In genomic region chr20:61252601-61253263, GRCh38 we compare ENCODE assay signal across 10 cellular contexts. TPM values are rescaled to one million over a fixed set of nuclear protein-coding genes. Genes with fewer than 3 reads are reported as not detected.
DNase-seq lines count a peak whose midpoint lies in the region; ATAC-seq, FAIRE-seq and TF ChIP-seq lines count a peak whose summit lies in the region.
"Had no signal": no experiment of that assay in that cellular context is flagged by ENCODE, and none has a peak within 500 bp of the region (broad histone marks: within the 10 kb centered on the region; RNA-seq: fewer than 3 reads in every experiment).

No MANE protein-coding gene starts in this region.

- intact Hi-C loops in PC-9 (cut with micrococcal nuclease; ENCODE audit: unreplicated experiment) = no loop called here

- no peak for FAIRE-seq in urothelium cell line (lab: Jason Lieb, UNC)

- CTCF ChIA-PET in PC-9 (lab: Charles Lee) = no interaction called here

- no peaks in the 10 kb centered on the region for H3F3A ChIP-seq in PC-9 (ENCODE audit: insufficient read depth, low read depth)

- no peak overlapping the region for H3K4me2 ChIP-seq in PC-9

- POLR2A ChIA-PET in PC-9 (lab: Charles Lee; ENCODE audit: unreplicated experiment) = no interaction called here

- H3K79me2 ChIP-seq in PC-9 (ENCODE audit: low read depth) = no peaks in the 10 kb centered on the region

- no peak for TF ChIP-seq CTCF in PC-9 (conservative IDR thresholded peaks at IDR 0.05)

- no peaks in the 10 kb centered on the region for H3K36me3 ChIP-seq in PC-9 (ENCODE audit: low read depth)

- no peak overlapping the region for H3K4me3 ChIP-seq in PC-9
- H3K4me3 ChIP-seq: lung had no signal

- peaks cover 73% of the 10 kb centered on the region for H3K27me3 ChIP-seq in PC-9 (ENCODE audit: insufficient read depth, low read depth)

- H2AFZ ChIP-seq in PC-9 = no peak overlapping the region

- H3K4me1 ChIP-seq in PC-9 (replicated peaks; ENCODE audit: insufficient read depth) = no peaks in the 10 kb centered on the region

- H4K20me1 ChIP-seq in PC-9 (ENCODE audit: insufficient read depth) = 0 out of 2 replicates have a peak, but pooled peaks cover 4% of the 10 kb centered on the region

- H3K27ac ChIP-seq in PC-9 = no peak overlapping the region

- BruUV-seq in PC-9 (replicated peaks; lab: Mats Ljungman, UMichigan) = no TSS peak

- no peaks in the 10 kb centered on the region for H3K9me3 ChIP-seq in PC-9 (ENCODE audit: insufficient read depth, low read depth)

- no peaks in the 10 kb centered on the region for H3K9me2 ChIP-seq in PC-9 (ENCODE audit: insufficient read depth)

- peak; percentile 21 for DNase-seq in stimulated activated CD4-positive, alpha-beta T cell treated with anti-CD3 and anti-CD28 coated beads, Interleukin-15, amount 100 ng/mL, for 24 hours
- DNase-seq in stimulated activated CD4-positive, alpha-beta T cell treated with anti-CD3 and anti-CD28 coated beads, Interleukin-4, amount 100 ng/mL, for 24 hours = no peak
- peak; percentile 19 for DNase-seq in dermis blood vessel endothelial cell
- DNase-seq in kidney tubule cell (ENCODE audit: low spot score) = peak; percentile 38
- peak; percentile 37 for DNase-seq in urothelium cell line (ENCODE audit: low spot score)
- no peak for DNase-seq in PC-9
- DNase-seq in activated CD4-positive, alpha-beta T cell treated with anti-CD3 and anti-CD28 coated beads, Interleukin-2, amount 50 U/mL, for 1 hour = no peak
- DNase-seq: activated gamma-delta T cell had no signal

- ATAC-seq in GM21360 (IDR thresholded peaks at IDR 0.05; ENCODE audit: unreplicated experiment) = no peak

RNA-seq across cellular contexts. Expression of gene CDH4, which starts 0.7 kb away (rescaled TPM):
- total RNA-seq in dermis blood vessel endothelial cell = 0.17 and 0.47 TPM in 2 replicates
- not detected in 2 replicates for total RNA-seq in PC-9 (2021)

Comparison
In these comparisons a context has a peak if more than half of its experiments do, and no peak if none do; other contexts are left out.
1. DNase-seq: peak in stimulated activated CD4-positive, alpha-beta T cell treated with anti-CD3 and anti-CD28 coated beads, Interleukin-15, amount 100 ng/mL, for 24 hours (single experiment), dermis blood vessel endothelial cell (single experiment), kidney tubule cell (single experiment) and urothelium cell line (single experiment); none in stimulated activated CD4-positive, alpha-beta T cell treated with anti-CD3 and anti-CD28 coated beads, Interleukin-4, amount 100 ng/mL, for 24 hours (single experiment), PC-9 (0 of 2) and activated CD4-positive, alpha-beta T cell treated with anti-CD3 and anti-CD28 coated beads, Interleukin-2, amount 50 U/mL, for 1 hour (single experiment).